Comparison of ENCODE assay signal across 9 cellular contexts in genomic region chr12:87866602-87867292, GRCh38.
DNase-seq lines count a peak whose midpoint lies in the region; ATAC-seq and TF ChIP-seq lines count a peak whose summit lies in the region.
"Had no signal": no experiment of that assay in that cellular context is flagged by ENCODE, and none has a peak within 500 bp of the region (broad histone marks: within the 10 kb centered on the region; RNA-seq: fewer than 3 reads in every experiment).

No MANE protein-coding gene starts in this region.

- 86% methylated on average over 3 of the region's 3 CpGs for WGBS in SK-N-SH (ENCODE audit: low lambda C conversion rate)

- peaks cover 3% of the 10 kb centered on the region; the same call in 1 of the 2 replicates for H3K9me2 ChIP-seq in SK-N-SH

- peak overlapping the region in 1 of 2 experiments; percentile 76; a peak in 2 of 4 replicates for H3K27ac ChIP-seq in SK-N-SH (ENCODE audit: low read depth in 2 of 2, low read length in 1 of 2)
- no peak overlapping the region for H3K27ac ChIP-seq in lower lobe of right lung

- no peaks in the 10 kb centered on the region for H4K20me1 ChIP-seq in SK-N-SH (ENCODE audit: insufficient read depth)

- H3K27me3 ChIP-seq in SK-N-SH (ENCODE audit: insufficient read depth), result no peaks in the 10 kb centered on the region
- no peaks in the 10 kb centered on the region for H3K27me3 ChIP-seq in lower lobe of right lung (ENCODE audit: low read depth)

- peaks cover 4 to 5% of the 10 kb centered on the region in 2 experiments; a peak in 2 of 4 replicates for H3K4me1 ChIP-seq in SK-N-SH (ENCODE audit: control insufficient read depth in 1 of 2, insufficient read depth in 2 of 2, low read depth in 1 of 2, low read length in 1 of 2)
- H3K4me1 ChIP-seq in lower lobe of right lung, result no peaks in the 10 kb centered on the region

- peak; percentile 55 for TF ChIP-seq CTCF in GM12873 (IDR thresholded peaks at IDR 0.05; ENCODE audit: insufficient read depth, low read depth, low read length, missing control alignments)
- TF ChIP-seq CTCF in SK-N-SH (IDR thresholded peaks at IDR 0.05), result peak; percentile 55
- peak; percentile 9 for TF ChIP-seq CTCF in lower lobe of right lung (IDR thresholded peaks at IDR 0.05)

- ATAC-seq in HG02763 (IDR thresholded peaks at IDR 0.05; ENCODE audit: unreplicated experiment) (peak; percentile 42), lower lobe of right lung (no peak), HG02642 (IDR thresholded peaks at IDR 0.05; ENCODE audit: poor library complexity, unreplicated experiment) (no peak), HG03108 (IDR thresholded peaks at IDR 0.05; ENCODE audit: unreplicated experiment) (no peak)

- H2AFZ ChIP-seq in SK-N-SH (ENCODE audit: low read depth), result no peak overlapping the region

- no peak overlapping the region for H3K4me2 ChIP-seq in SK-N-SH

- H3K9ac ChIP-seq in SK-N-SH, result no peak overlapping the region

- no peaks in the 10 kb centered on the region for H3K9me3 ChIP-seq in SK-N-SH
- no peaks in the 10 kb centered on the region for H3K9me3 ChIP-seq in lower lobe of right lung

- POLR2A ChIA-PET in SK-N-SH (lab: Yijun Ruan, JAX), result no interaction called here

- peak in 1 of 2 experiments; percentile 74; a peak in 1 of 4 replicates for TF ChIP-seq EP300 in SK-N-SH (IDR thresholded peaks at IDR 0.05; ENCODE audit: borderline replicate concordance in 1 of 2, low read depth in 1 of 2, low read length in 1 of 2)

- TF ChIP-seq RAD21 in SK-N-SH (IDR thresholded peaks at IDR 0.05; ENCODE audit: low read length), result peak; percentile 44

- intact Hi-C loops in lower lobe of right lung (cut with DNase I), result no loop called here

- H3K36me3 ChIP-seq in SK-N-SH (replicated peaks in 1 of 2; ENCODE audit: control insufficient read depth in 1 of 2, insufficient read depth in 2 of 2, low read length in 1 of 2) (no peaks in the 10 kb centered on the region), lower lobe of right lung (no peaks in the 10 kb centered on the region)

- H3F3A ChIP-seq in SK-N-SH (replicated peaks; ENCODE audit: insufficient read depth), result no peaks in the 10 kb centered on the region

- H3K79me2 ChIP-seq in SK-N-SH (ENCODE audit: insufficient read depth), result no peaks in the 10 kb centered on the region

- no peak overlapping the region for H3K4me3 ChIP-seq in SK-N-SH (ENCODE audit: low read depth in 2 of 2, low read length in 1 of 2)
- no peak overlapping the region for H3K4me3 ChIP-seq in lower lobe of right lung

- CTCF ChIA-PET in SK-N-SH (lab: Yijun Ruan, JAX), result interaction anchor here (1.1 to 1.3 kb wide), 2 partner anchors 16 to 19 kb away, joined by 3 read pairs; no protein-coding TSS in a partner anchor

- DNase-seq in SK-N-SH (peak; percentile 16), lower lobe of right lung (no peak), amygdala (lab: John Stamatoyannopoulos, UW) (no peak)
- DNase-seq in activated CD4-positive, alpha-beta T cell treated with anti-CD3 and anti-CD28 coated beads, Interleukin-2, amount 50 U/mL, for 4 hours, result no peak
- DNase-seq: activated T-cell treated with anti-CD3 and anti-CD28 coated beads, Interleukin-2, amount 50 U/mL, for 48 hours had no signal

TF ChIP-seq in SK-N-SH, 30 proteins besides CTCF, POLR2A, EP300 and RAD21:
- TF ChIP-seq RCOR1 (IDR thresholded peaks at IDR 0.05; ENCODE audit: low read length), result peak; percentile 39; the same call in 1 of the 2 replicates
- no peak for TF ChIP-seq EZH2phosphoT487 (IDR thresholded peaks at IDR 0.05; ENCODE audit: borderline replicate concordance, low read depth)
- no peak for TF ChIP-seq MAX (IDR thresholded peaks at IDR 0.05; ENCODE audit: low read depth)
- TF ChIP-seq TCF12 (IDR thresholded peaks at IDR 0.05), result peak; percentile 21; the same call in 1 of the 2 replicates
- TF ChIP-seq MXI1 (IDR thresholded peaks at IDR 0.05; ENCODE audit: low read depth, low read length), result no peak
- no peak for TF ChIP-seq RXRA (IDR thresholded peaks at IDR 0.05; ENCODE audit: borderline replicate concordance, low read depth)
- TF ChIP-seq FOXM1 (IDR thresholded peaks at IDR 0.05; ENCODE audit: low read depth), result no peak
- no peak for TF ChIP-seq TAF1 (IDR thresholded peaks at IDR 0.05; ENCODE audit: borderline replicate concordance, low read depth, low read length)
- no peak for TF ChIP-seq IRF3 (IDR thresholded peaks at IDR 0.05; ENCODE audit: low read depth, low read length)
- TF ChIP-seq USF1 (IDR thresholded peaks at IDR 0.05; ENCODE audit: borderline replicate concordance, low read depth), result no peak
- no peak for TF ChIP-seq SMC3 (IDR thresholded peaks at IDR 0.05; ENCODE audit: low read depth, low read length)
- TF ChIP-seq GABPA (IDR thresholded peaks at IDR 0.05; ENCODE audit: low read depth), result no peak
- TF ChIP-seq, protein P1, sequence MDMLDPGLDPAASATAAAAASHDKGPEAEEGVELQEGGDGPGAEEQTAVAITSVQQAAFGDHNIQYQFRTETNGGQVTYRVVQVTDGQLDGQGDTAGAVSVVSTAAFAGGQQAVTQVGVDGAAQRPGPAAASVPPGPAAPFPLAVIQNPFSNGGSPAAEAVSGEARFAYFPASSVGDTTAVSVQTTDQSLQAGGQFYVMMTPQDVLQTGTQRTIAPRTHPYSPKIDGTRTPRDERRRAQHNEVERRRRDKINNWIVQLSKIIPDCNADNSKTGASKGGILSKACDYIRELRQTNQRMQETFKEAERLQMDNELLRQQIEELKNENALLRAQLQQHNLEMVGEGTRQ (IDR thresholded peaks at IDR 0.05; ENCODE audit: borderline replicate concordance, low read depth, low read length), result no peak
- TF ChIP-seq RFX5 (IDR thresholded peaks at IDR 0.05; ENCODE audit: low read length), result no peak
- TF ChIP-seq CHD2 (IDR thresholded peaks at IDR 0.05; ENCODE audit: low read length, partially characterized antibody), result peak; percentile 26
- TF ChIP-seq TEAD4 (IDR thresholded peaks at IDR 0.05; ENCODE audit: borderline replicate concordance, insufficient read depth), result no peak
- TF ChIP-seq FOXJ3 (CRISPR knock-in tag; IDR thresholded peaks at IDR 0.05), result no peak
- no peak for TF ChIP-seq NFIC (IDR thresholded peaks at IDR 0.05; ENCODE audit: borderline replicate concordance)
TF ChIP-seq in SK-N-SH: peak in this region for 3.
